ENCODE assay signal across 9 cellular contexts in genomic region chr10:110392860-110393732, GRCh38.
A peak's percentile ranks its signal among the peaks of the same experiment; 100 is the strongest.
DNase-seq lines count a peak whose midpoint lies in the region; ATAC-seq, FAIRE-seq and TF ChIP-seq lines count a peak whose summit lies in the region.
"Had no signal": no experiment of that assay in that cellular context is flagged by ENCODE, and none has a peak within 500 bp of the region (broad histone marks: within the 10 kb centered on the region; RNA-seq: fewer than 3 reads in every experiment).

No MANE protein-coding gene starts in this region.

- intact Hi-C loops in right lobe of liver (cut with DNase I) = no loop called here
- intact Hi-C loops in HepG2 (cut with micrococcal nuclease; ENCODE audit: unreplicated experiment) = no loop called here
- intact Hi-C loops in vagina (cut with DNase I) = no loop called here

- FAIRE-seq in HepG2 (lab: Jason Lieb, UNC) = no peak
- FAIRE-seq: D721Med had no signal

- TF ChIP-seq POLR2A in right lobe of liver (IDR thresholded peaks at IDR 0.05) (no peak), HepG2 (IDR thresholded peaks at IDR 0.05; ENCODE audit: insufficient read depth in 1 of 2, low read depth in 2 of 2, low read length in 2 of 2) (no peak), vagina (IDR thresholded peaks at IDR 0.05) (no peak)

- POLR2A ChIA-PET in HepG2 (lab: Yijun Ruan, JAX) = no interaction called here

- H3K4me1 ChIP-seq in right lobe of liver (peaks cover 0 to 11% (median 4%) of the 10 kb centered on the region in 4 donors), HepG2 (ENCODE audit: insufficient read depth, low read length) (peaks cover 20% of the 10 kb centered on the region), lung (ENCODE audit: control insufficient read depth in 2 of 2, insufficient read depth in 2 of 2, low read length in 2 of 2) (peaks cover 0 to 19% of the 10 kb centered on the region in 2 donors), vagina (peaks cover 38% of the 10 kb centered on the region)

- TF ChIP-seq RAD21 in HepG2 (CRISPR knock-in tag; IDR thresholded peaks at IDR 0.05) = no peak

- no peaks in the 10 kb centered on the region for H3K79me2 ChIP-seq in HepG2 (ENCODE audit: insufficient read depth, low read length)

- 70% methylated on average over 18 of the region's 19 CpGs for WGBS in right lobe of liver (ENCODE audit: insufficient coverage, low coverage, low lambda C conversion rate, missing lambda C conversion rate)
- 44% methylated on average over 15 of the region's 19 CpGs for WGBS in HepG2 (ENCODE audit: low lambda C conversion rate)
- 50 to 60% methylated on average over 19 of the region's 19 CpGs for WGBS in lung, 2 donors

- in situ Hi-C loops in HepG2 (cut with HindIII; ENCODE audit: extremely low pct_ligation_motif_present, low pct_unique_long_range_greater_than_20kb) = no loop called here

- H3K4me2 ChIP-seq in HepG2 (ENCODE audit: low read depth, low read length) = no peak overlapping the region

- H3K9ac ChIP-seq in HepG2 (ENCODE audit: insufficient read depth, low read depth, low read length) = no peak overlapping the region

- CTCF ChIA-PET in HepG2 (lab: Yijun Ruan, JAX; ENCODE audit: low intra/inter-chr PET ratio, low total read pairs) = no interaction called here

- peak in 3 of 4 donors; percentile 5 to 29 (median 5) for ATAC-seq in right lobe of liver
- no peak for ATAC-seq in HepG2
- no peak for ATAC-seq in lung (ENCODE audit: insufficient read depth, low FRiP score)

- H3K36me3 ChIP-seq in right lobe of liver = no peaks in the 10 kb centered on the region
- H3K36me3 ChIP-seq in HepG2 (replicated peaks in 1 of 2; ENCODE audit: control insufficient read depth in 1 of 2, insufficient read depth in 2 of 2, low read length in 2 of 2) = no peaks in the 10 kb centered on the region
- no peaks in the 10 kb centered on the region for H3K36me3 ChIP-seq in lung (ENCODE audit: control insufficient read depth in 2 of 2, insufficient read depth in 2 of 2, low read length in 2 of 2)
- no peaks in the 10 kb centered on the region for H3K36me3 ChIP-seq in vagina

- H3K27me3 ChIP-seq in right lobe of liver (no peaks in the 10 kb centered on the region), HepG2 (ENCODE audit: control insufficient read depth in 1 of 2, insufficient read depth in 2 of 2, low read length in 2 of 2) (peaks cover 0 to 14% of the 10 kb centered on the region in 2 experiments; a peak in 1 of 5 replicates), lung (ENCODE audit: control insufficient read depth, insufficient read depth) (no peaks in the 10 kb centered on the region), vagina (no peaks in the 10 kb centered on the region)

- no TSS peak for BruUV-seq in HepG2 (replicated peaks; lab: Mats Ljungman, UMichigan)

- H2AFZ ChIP-seq in HepG2 (ENCODE audit: low read length) = no peak overlapping the region

- H3K4me3 ChIP-seq in right lobe of liver = no peak overlapping the region
- no peak overlapping the region for H3K4me3 ChIP-seq in HepG2 (replicated peaks in 1 of 3; ENCODE audit: insufficient read depth in 1 of 3, low read depth in 2 of 3, low read length in 3 of 3)
- no peak overlapping the region for H3K4me3 ChIP-seq in lung
- no peak overlapping the region for H3K4me3 ChIP-seq in vagina

- H3K9me3 ChIP-seq in right lobe of liver (no peaks in the 10 kb centered on the region), HepG2 (ENCODE audit: low read length) (no peaks in the 10 kb centered on the region), lung (ENCODE audit: control insufficient read depth in 2 of 2, insufficient read depth in 1 of 2, low read length in 1 of 2) (no peaks in the 10 kb centered on the region), vagina (no peaks in the 10 kb centered on the region)

- H3K27ac ChIP-seq in right lobe of liver (peak overlapping the region in 1 of 3 donors; percentile 23), HepG2 (ENCODE audit: extremely low read length, insufficient read depth, low read length) (no peak overlapping the region), lung (ENCODE audit: low read depth in 1 of 2, low read length in 1 of 2) (no peak overlapping the region), vagina (peak overlapping the region; percentile 63)

- TF ChIP-seq EP300 in HepG2 (IDR thresholded peaks at IDR 0.05; ENCODE audit: low read depth in 2 of 2, low read length in 2 of 2) = no peak
- TF ChIP-seq EP300 in HepG2 (CRISPR knock-in tag; IDR thresholded peaks at IDR 0.05; ENCODE audit: borderline replicate concordance) = no peak

- peak in 1 of 3 donors; percentile 51 for DNase-seq in right lobe of liver
- DNase-seq in HepG2 (ENCODE audit: low spot score) = no peak
- DNase-seq in amniotic epithelial cell (ENCODE audit: low read depth) = peak; percentile 92
- peak; percentile 33 for DNase-seq in lung (ENCODE audit: low spot score)
- no peak for DNase-seq in vagina (ENCODE audit: extremely low spot score in 2 of 2)
- DNase-seq in mucosa of gallbladder (ENCODE audit: low spot score) = no peak
- DNase-seq in SKM-1 treated with dmso at 0.1 percent for 144 hours (lab: John Stamatoyannopoulos, UW; ENCODE audit: unreplicated experiment) = no peak
- no peak for DNase-seq in NCI-H2227 (lab: John Stamatoyannopoulos, UW; ENCODE audit: unreplicated experiment)

- no peaks in the 10 kb centered on the region for H4K20me1 ChIP-seq in HepG2 (ENCODE audit: insufficient read depth, low read length)

- TF ChIP-seq CTCF in right lobe of liver (IDR thresholded peaks at IDR 0.05) (no peak), HepG2 (CRISPR knock-in tag; IDR thresholded peaks at IDR 0.05) (no peak), lung (IDR thresholded peaks at IDR 0.05; ENCODE audit: control extremely low read depth, extremely low read depth) (no peak), vagina (IDR thresholded peaks at IDR 0.05) (no peak)

TF ChIP-seq in HepG2, 621 proteins besides CTCF, POLR2A, EP300 and RAD21:
- no peak for TF ChIP-seq PATZ1 (CRISPR knock-in tag; IDR thresholded peaks at IDR 0.05)
- no peak for TF ChIP-seq SSRP1 (CRISPR knock-in tag; IDR thresholded peaks at IDR 0.05)
- no peak for TF ChIP-seq ZFP82 (CRISPR knock-in tag; IDR thresholded peaks at IDR 0.05; ENCODE audit: borderline replicate concordance)
- no peak for TF ChIP-seq RFXANK (CRISPR knock-in tag; IDR thresholded peaks at IDR 0.05)
- TF ChIP-seq KDM1A (CRISPR knock-in tag; IDR thresholded peaks at IDR 0.05) = no peak
- no peak for TF ChIP-seq ZBTB14 (CRISPR knock-in tag; IDR thresholded peaks at IDR 0.05)
- no peak for TF ChIP-seq ZNF616 (CRISPR knock-in tag; IDR thresholded peaks at IDR 0.05; ENCODE audit: low read depth)
- no peak for TF ChIP-seq AKAP8 (CRISPR knock-in tag; IDR thresholded peaks at IDR 0.05)
- TF ChIP-seq ZBTB37 (CRISPR knock-in tag; IDR thresholded peaks at IDR 0.05) = no peak
- TF ChIP-seq PREB (CRISPR knock-in tag; IDR thresholded peaks at IDR 0.05) = no peak

Comparison
In these comparisons a context has a peak if more than half of its experiments do, and no peak if none do; other contexts are left out.
1. ATAC-seq: peak in right lobe of liver (3 of 4); none in HepG2 (single experiment) and lung (single experiment).
2. DNase-seq: peak in amniotic epithelial cell (single experiment) and lung (single experiment); none in HepG2 (single experiment), vagina (0 of 2), mucosa of gallbladder (single experiment), SKM-1 treated with dmso at 0.1 percent for 144 hours (single experiment) and NCI-H2227 (single experiment).